8 cellular contexts compared by ENCODE assay signal in genomic region chr11:62922653-62923371, GRCh38. TPM values are rescaled to one million over a fixed set of nuclear protein-coding genes. Genes with fewer than 3 reads are reported as not detected.
DNase-seq lines count a peak whose midpoint lies in the region; ATAC-seq, FAIRE-seq and TF ChIP-seq lines count a peak whose summit lies in the region.

No MANE protein-coding gene starts in this region.

- no peak for FAIRE-seq in H1 (lab: Jason Lieb, UNC)

- H4K20me1 ChIP-seq in H1 (replicated peaks in 1 of 2; ENCODE audit: control insufficient read depth in 1 of 2, insufficient read depth in 2 of 2, low read length in 2 of 2): no peaks in the 10 kb centered on the region

- no peak overlapping the region for H2BK5ac ChIP-seq in H1 (ENCODE audit: low read depth, low read length)

- H3K4me3 ChIP-seq in GM06990 (replicated peaks; ENCODE audit: low read depth, low read length): no peak overlapping the region
- peak overlapping the region; percentile 3 to 64 (median 16); a peak in 4 of 8 replicates for H3K4me3 ChIP-seq in H1 (ENCODE audit: extremely low read depth in 1 of 4, insufficient read depth in 2 of 4, low read depth in 3 of 4, low read length in 4 of 4)
- H3K4me3 ChIP-seq in effector memory CD4-positive, alpha-beta T cell (ENCODE audit: insufficient read depth, low read depth, low read length, poor library complexity, severe bottlenecking): no peak overlapping the region

- TF ChIP-seq CTCF in GM06990 (IDR thresholded peaks at IDR 0.05; ENCODE audit: insufficient read depth, low read length, poor library complexity, severe bottlenecking) (peak; percentile 60), H1 (IDR thresholded peaks at IDR 0.05; ENCODE audit: control extremely low read depth in 1 of 3, insufficient read depth in 1 of 3, low read depth in 1 of 3, low read length in 3 of 3) (peak; percentile 62 to 79 (median 69))

- H3K36me3 ChIP-seq in GM06990 (ENCODE audit: control insufficient read depth, insufficient read depth, low read length): no peaks in the 10 kb centered on the region
- no peaks in the 10 kb centered on the region for H3K36me3 ChIP-seq in H1 (ENCODE audit: control insufficient read depth in 2 of 4, insufficient read depth in 4 of 4, low read length in 3 of 4)
- H3K36me3 ChIP-seq in effector memory CD4-positive, alpha-beta T cell (ENCODE audit: control insufficient read depth, insufficient read depth, low read length): no peaks in the 10 kb centered on the region

- no peak overlapping the region for H2AFZ ChIP-seq in H1 (ENCODE audit: low read length)

- peak; percentile 56 for DNase-seq in GM06990 (ENCODE audit: extremely low read depth, insufficient read length)
- DNase-seq in RPMI7951 (ENCODE audit: low read depth): peak; percentile 11
- DNase-seq in H1 (ENCODE audit: low read depth in 1 of 2, low spot score in 2 of 2): peak in 1 of 2 experiments; percentile 87
- DNase-seq in stimulated activated CD4-positive, alpha-beta T cell treated with anti-CD3 and anti-CD28 coated beads, Interleukin-12 subunit alpha, Interleukin-12 subunit beta, amount 100 ng/mL, for 4 hours: peak; percentile 30
- DNase-seq in effector memory CD4-positive, alpha-beta T cell: no peak
- no peak for DNase-seq in GM19240 (ENCODE audit: insufficient read length, low spot score)
- DNase-seq in HK-2 (ENCODE audit: unreplicated experiment): no peak

- H3K4me2 ChIP-seq in H1 (ENCODE audit: insufficient read depth in 1 of 2, low read depth in 2 of 2, low read length in 2 of 2): peak overlapping the region; percentile 79 to 84

- peak overlapping the region; percentile 31 for H4K91ac ChIP-seq in H1 (replicated peaks; ENCODE audit: insufficient read length, low read length)

- H2BK20ac ChIP-seq in H1 (ENCODE audit: low read length): peak overlapping the region; percentile 86

- no peak overlapping the region for H3K23ac ChIP-seq in H1 (ENCODE audit: insufficient read length)

- peaks cover 6 to 35% (median 21%) of the 10 kb centered on the region in 4 experiments for H3K4me1 ChIP-seq in H1 (replicated peaks in 1 of 4; ENCODE audit: control insufficient read depth in 3 of 4, insufficient read depth in 4 of 4, low read length in 3 of 4)
- H3K4me1 ChIP-seq in effector memory CD4-positive, alpha-beta T cell (ENCODE audit: control insufficient read depth, insufficient read depth, low read length, poor library complexity, severe bottlenecking): peaks cover 21% of the 10 kb centered on the region

- CTCF ChIA-PET in H1 (lab: Charles Lee; ENCODE audit: partially characterized antibody): interaction anchor here (0.5 to 16.5 kb wide), 15 partner anchors 9 to 233 kb away, joined by 3 to 232 read pairs (median 4); partner anchors contain the start of gene SLC22A8

- H2BK12ac ChIP-seq in H1 (ENCODE audit: low read depth, low read length): 0 out of 2 replicates have a peak overlapping the region, but pooled peaks have one; percentile 30

- H3K79me1 ChIP-seq in H1 (ENCODE audit: low read depth, low read length): no peaks in the 10 kb centered on the region

- H4K8ac ChIP-seq in H1 (ENCODE audit: extremely low read depth, insufficient read depth, low read length): peak overlapping the region; percentile 38; the same call in 1 of the 2 replicates

- POLR2A ChIA-PET in H1 (lab: Charles Lee; ENCODE audit: partially characterized antibody): interaction anchor here (0.6 to 57.8 kb wide), 7 partner anchors 17 to 295 kb away, joined by 3 to 1185 read pairs (median 7); partner anchors contain the start of genes C11orf98, CSKMT and SLC3A2

- no peak for ATAC-seq in HG03139 (IDR thresholded peaks at IDR 0.05; ENCODE audit: unreplicated experiment)

- TF ChIP-seq EP300 in H1 (IDR thresholded peaks at IDR 0.05; ENCODE audit: borderline replicate concordance in 1 of 2, low read depth in 2 of 2, low read length in 2 of 2): no peak

- no peak overlapping the region for H3K56ac ChIP-seq in H1 (replicated peaks; ENCODE audit: insufficient read length, low read depth, low read length)

- no peak overlapping the region for H3K18ac ChIP-seq in H1 (ENCODE audit: extremely low read depth, low read length)

- no peak overlapping the region for H3K14ac ChIP-seq in H1 (ENCODE audit: insufficient read length)

- TF ChIP-seq POLR2A in H1 (IDR thresholded peaks at IDR 0.05; ENCODE audit: control extremely low read depth in 1 of 2, low read depth in 2 of 2, low read length in 2 of 2): no peak

- no peak overlapping the region for H2AK5ac ChIP-seq in H1 (ENCODE audit: low read depth, low read length)

- peak; percentile 60 to 76 for TF ChIP-seq RAD21 in H1 (IDR thresholded peaks at IDR 0.05 in 1 of 2, conservative IDR thresholded peaks at IDR 0.05 in 1 of 2; ENCODE audit: low read depth in 2 of 2, low read length in 2 of 2)

- H3K4ac ChIP-seq in H1 (replicated peaks; ENCODE audit: insufficient read length, low read depth, low read length): no peak overlapping the region

- WGBS in H1 (ENCODE audit: extremely low coverage in 1 of 2, insufficient coverage in 1 of 2, insufficient read length in 1 of 2, insufficient replicate concordance in 2 of 2, low coverage in 1 of 2, low lambda C conversion rate in 2 of 2, missing lambda C conversion rate in 1 of 2), 2 experiments: 35% methylated on average over 19 of the region's 22 CpGs; no CpG with 5 or more reads in 1 of the 2 experiments

- no peak overlapping the region; a peak in 1 of 7 replicates for H3K9ac ChIP-seq in H1 (replicated peaks in 1 of 4; ENCODE audit: extremely low read depth in 1 of 4, low read depth in 3 of 4, low read length in 3 of 4)

- H3K27me3 ChIP-seq in GM06990 (replicated peaks; ENCODE audit: control insufficient read depth, insufficient read depth, low read length) (peaks cover 8% of the 10 kb centered on the region), H1 (replicated peaks in 1 of 4; ENCODE audit: control insufficient read depth in 3 of 4, extremely low read depth in 1 of 4, insufficient read depth in 3 of 4, low read length in 3 of 4) (peaks cover 15 to 45% (median 41%) of the 10 kb centered on the region in 4 experiments)
- peaks cover 51% of the 10 kb centered on the region for H3K27me3 ChIP-seq in effector memory CD4-positive, alpha-beta T cell (replicated peaks; ENCODE audit: control insufficient read depth, insufficient read depth, low read length, poor library complexity, severe bottlenecking)

- no peaks in the 10 kb centered on the region for H3K9me3 ChIP-seq in H1 (ENCODE audit: insufficient read depth in 2 of 2, low read depth in 1 of 2, low read length in 1 of 2)
- H3K9me3 ChIP-seq in effector memory CD4-positive, alpha-beta T cell (ENCODE audit: control insufficient read depth, low read length): no peaks in the 10 kb centered on the region

- peak overlapping the region; percentile 18; the same call in 1 of the 2 replicates for H2BK15ac ChIP-seq in H1 (ENCODE audit: low read length)

- no peak overlapping the region for H3K27ac ChIP-seq in H1 (ENCODE audit: low read depth, low read length)
- H3K27ac ChIP-seq in effector memory CD4-positive, alpha-beta T cell (ENCODE audit: insufficient read depth, low read length, poor library complexity, severe bottlenecking): no peak overlapping the region

- peak overlapping the region; percentile 6 for H4K5ac ChIP-seq in H1 (ENCODE audit: insufficient read length, low read depth, low read length)

- H3K23me2 ChIP-seq in H1 (ENCODE audit: low read depth, low read length): peaks cover 17% of the 10 kb centered on the region

- no peak overlapping the region for H2BK120ac ChIP-seq in H1 (replicated peaks; ENCODE audit: low read depth, low read length)

- no peaks in the 10 kb centered on the region for H3K79me2 ChIP-seq in H1 (ENCODE audit: control insufficient read depth in 1 of 2, insufficient read depth in 2 of 2, low read length in 2 of 2)

TF ChIP-seq in H1, 55 proteins besides CTCF, POLR2A, EP300 and RAD21 (continues in another document):
- no peak for TF ChIP-seq RXRA (IDR thresholded peaks at IDR 0.05; ENCODE audit: insufficient read depth, low read depth, low read length)
- TF ChIP-seq RNF2 (IDR thresholded peaks at IDR 0.05; ENCODE audit: borderline replicate concordance, low read depth, low read length, missing control alignments, poor library complexity, severe bottlenecking): no peak
- TF ChIP-seq YY1 (IDR thresholded peaks at IDR 0.05; ENCODE audit: low read depth, low read length): no peak
- no peak for TF ChIP-seq MAFK (IDR thresholded peaks at IDR 0.05; ENCODE audit: low read depth, low read length)
- TF ChIP-seq, protein P1, sequence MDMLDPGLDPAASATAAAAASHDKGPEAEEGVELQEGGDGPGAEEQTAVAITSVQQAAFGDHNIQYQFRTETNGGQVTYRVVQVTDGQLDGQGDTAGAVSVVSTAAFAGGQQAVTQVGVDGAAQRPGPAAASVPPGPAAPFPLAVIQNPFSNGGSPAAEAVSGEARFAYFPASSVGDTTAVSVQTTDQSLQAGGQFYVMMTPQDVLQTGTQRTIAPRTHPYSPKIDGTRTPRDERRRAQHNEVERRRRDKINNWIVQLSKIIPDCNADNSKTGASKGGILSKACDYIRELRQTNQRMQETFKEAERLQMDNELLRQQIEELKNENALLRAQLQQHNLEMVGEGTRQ (IDR thresholded peaks at IDR 0.05; ENCODE audit: low read length): no peak
- TF ChIP-seq GTF2F1 (IDR thresholded peaks at IDR 0.05; ENCODE audit: borderline replicate concordance, low read depth, low read length): no peak

RNA-seq across cellular contexts. Expression of gene CHRM1, which starts 1.6 kb away (rescaled TPM):
- total RNA-seq in RPMI7951 (2014; rRNA removed; shearing (Covaris generic)): not detected in 2 replicates
- total RNA-seq in H1 (2021; fragmentation: NEBNext Ultra II Directional; extraction: Animal tissue kit (Norgen Biotek cat#: 25700)): not detected in 2 replicates
- 0.05 and 0.08 TPM in 2 replicates for polyA plus RNA-seq in H1 (2011; rRNA removed)
- 0.13 TPM for polyA plus RNA-seq in H1 (2011; cell fraction: cytosol; rRNA removed)
- not detected for polyA plus RNA-seq in H1 (2011; cell fraction: nucleus; rRNA removed)
- polyA plus RNA-seq in H1 (2012, experiment 1 of 2): 0.21 to 0.51 TPM (median 0.33 TPM) in 4 replicates
- polyA plus RNA-seq in H1 (2012, experiment 2 of 2): 0.16 TPM
- 0.08 TPM for polyA plus RNA-seq in H1 (2013, experiment 1 of 2)
- 0.11 TPM for polyA plus RNA-seq in H1 (2013, experiment 2 of 2)
- 0.44 TPM in 1 of 2 replicates, not detected in the other for polyA minus RNA-seq in H1 (2011; rRNA and poly(A)+ RNA removed)
- polyA minus RNA-seq in H1 (2011; cell fraction: cytosol; rRNA and poly(A)+ RNA removed): not detected
- 0.40 TPM for polyA minus RNA-seq in H1 (2011; cell fraction: nucleus; rRNA and poly(A)+ RNA removed)

RNA-seq across cellular contexts. Expression of gene SLC3A2, which starts 42.1 kb away (rescaled TPM):
- 85.2 and 94.7 TPM in 2 replicates for total RNA-seq in RPMI7951 (2014; rRNA removed; shearing (Covaris generic))
- total RNA-seq in H1 (2021; fragmentation: NEBNext Ultra II Directional; extraction: Animal tissue kit (Norgen Biotek cat#: 25700)): 393 and 410 TPM in 2 replicates
- 435 and 574 TPM in 2 replicates for polyA plus RNA-seq in H1 (2011; rRNA removed)
- polyA plus RNA-seq in H1 (2011; cell fraction: cytosol; rRNA removed): 408 TPM
- 721 TPM for polyA plus RNA-seq in H1 (2011; cell fraction: nucleus; rRNA removed)
- polyA plus RNA-seq in H1 (2012, experiment 1 of 2): 317 to 394 TPM (median 319 TPM) in 4 replicates
- polyA plus RNA-seq in H1 (2012, experiment 2 of 2): 437 TPM
- polyA plus RNA-seq in H1 (2013, experiment 1 of 2): 405 TPM
- 379 TPM for polyA plus RNA-seq in H1 (2013, experiment 2 of 2)
- 281 and 291 TPM in 2 replicates for polyA minus RNA-seq in H1 (2011; rRNA and poly(A)+ RNA removed)
- 357 TPM for polyA minus RNA-seq in H1 (2011; cell fraction: cytosol; rRNA and poly(A)+ RNA removed)
- polyA minus RNA-seq in H1 (2011; cell fraction: nucleus; rRNA and poly(A)+ RNA removed): 226 TPM

Comparison
In these comparisons a context has a peak if more than half of its experiments do, and no peak if none do; other contexts are left out.
1. DNase-seq: peak in GM06990 (single experiment), RPMI7951 (single experiment) and stimulated activated CD4-positive, alpha-beta T cell treated with anti-CD3 and anti-CD28 coated beads, Interleukin-12 subunit alpha, Interleukin-12 subunit beta, amount 100 ng/mL, for 4 hours (single experiment); none in effector memory CD4-positive, alpha-beta T cell (0 of 3), GM19240 (single experiment) and HK-2 (single experiment).
2. H3K4me3 ChIP-seq: peak in H1 (4 of 4); none in GM06990 (single experiment) and effector memory CD4-positive, alpha-beta T cell (single experiment).